In genomic region chr20:45934587-45935415, GRCh38 we compare ENCODE assay signal across 8 cellular contexts. TPM values are rescaled to one million over a fixed set of nuclear protein-coding genes. Genes with fewer than 3 reads are reported as not detected.
A peak's percentile ranks its signal among the peaks of the same experiment; 100 is the strongest.
DNase-seq lines count a peak whose midpoint lies in the region; ATAC-seq and TF ChIP-seq lines count a peak whose summit lies in the region.

PCIF1 (plus strand) TSS chr20:45934683; CDS start chr20:45939000, 4,317 bp downstream.

- ATAC-seq in GM18909 (IDR thresholded peaks at IDR 0.05; ENCODE audit: poor library complexity, unreplicated experiment) (peak; percentile 78), HG03159 (IDR thresholded peaks at IDR 0.05; ENCODE audit: unreplicated experiment) (peak; percentile 77)

- DNase-seq in AG04450 (ENCODE audit: low read depth, low spot score) (peak; percentile 98), NCI-H2227 (lab: John Stamatoyannopoulos, UW; ENCODE audit: unreplicated experiment) (peak; percentile 99), WERI-Rb-1 (peak; percentile 97), breast epithelium (ENCODE audit: low spot score in 2 of 2) (peak; percentile 97)

- POLR2A ChIA-PET in AG04450 (lab: Yijun Ruan, JAX) = interaction anchor here (0.5 to 5.1 kb wide), 26 partner anchors 9 to 1599 kb away, joined by 3 to 57 read pairs (median 6); partner anchors contain the start of genes DNTTIP1, NEURL2, PLTP and SNX21

- H3K4me1 ChIP-seq in breast epithelium (no peaks in the 10 kb centered on the region), iPS-20b (ENCODE audit: insufficient read depth, low read length) (peaks cover 15% of the 10 kb centered on the region; the same call in 1 of the 2 replicates)

- CTCF ChIA-PET in AG04450 (lab: Charles Lee) = interaction anchor here (0.6 to 2.8 kb wide), 4 partner anchors 12 to 839 kb away, joined by 3 to 19 read pairs (median 8); no protein-coding TSS in a partner anchor

- H3K4me3 ChIP-seq in AG04450 (ENCODE audit: low read depth, low read length) (peak within 1 kb of the TSS; percentile 92), WERI-Rb-1 (ENCODE audit: low read depth, low read length) (peak within 1 kb of the TSS; percentile 97), breast epithelium (peak within 1 kb of the TSS; percentile 81 to 100 (median 98)), iPS-20b (ENCODE audit: low read length) (peak within 1 kb of the TSS; percentile 95), skin epidermis (peak within 1 kb of the TSS; percentile 82 to 98 (median 94))

- H3K27ac ChIP-seq in AG04450 (ENCODE audit: low read depth, low read length) = peak within 1 kb of the TSS; percentile 98
- peak within 1 kb of the TSS; percentile 100 for H3K27ac ChIP-seq in WERI-Rb-1
- peak within 1 kb of the TSS; percentile 100 for H3K27ac ChIP-seq in breast epithelium
- peak within 1 kb of the TSS; percentile 99 for H3K27ac ChIP-seq in iPS-20b (ENCODE audit: low read length)
- peak within 1 kb of the TSS; percentile 95 to 100 (median 100) for H3K27ac ChIP-seq in skin epidermis

- TF ChIP-seq CTCF in AG04450 (IDR thresholded peaks at IDR 0.05; ENCODE audit: low read depth, low read length) (no peak), WERI-Rb-1 (IDR thresholded peaks at IDR 0.05; ENCODE audit: low read depth, low read length) (no peak), breast epithelium (IDR thresholded peaks at IDR 0.05) (peak in 2 of 3 donors; percentile 25 to 30)

- H3K27me3 ChIP-seq in AG04450 (ENCODE audit: control insufficient read depth, insufficient read depth, low read length) (no peaks in the 10 kb centered on the region), WERI-Rb-1 (ENCODE audit: insufficient read depth, low read depth, severe bottlenecking) (no peaks in the 10 kb centered on the region), breast epithelium (no peaks in the 10 kb centered on the region), iPS-20b (ENCODE audit: insufficient read depth, low read length) (no peaks in the 10 kb centered on the region)

- peak; percentile 96 for TF ChIP-seq POLR2A in breast epithelium (IDR thresholded peaks at IDR 0.05)

- peak within 1 kb of the TSS; percentile 99 for H3K9ac ChIP-seq in iPS-20b (ENCODE audit: low read depth, low read length)

- no peaks in the 10 kb centered on the region; the same call in 1 of the 2 replicates for H3K9me3 ChIP-seq in AG04450 (ENCODE audit: control insufficient read depth, insufficient read depth, low read length)
- no peaks in the 10 kb centered on the region for H3K9me3 ChIP-seq in WERI-Rb-1 (ENCODE audit: severe bottlenecking)
- H3K9me3 ChIP-seq in breast epithelium = no peaks in the 10 kb centered on the region
- H3K9me3 ChIP-seq in iPS-20b (ENCODE audit: insufficient read depth, low read depth, low read length) = no peaks in the 10 kb centered on the region

- intact Hi-C loops in breast epithelium (cut with DNase I; ENCODE audit: low total_unique reads) = loop anchor here (5.0 kb wide), 1 partner anchor 242 kb away; no protein-coding TSS in a partner anchor

- H3K36me3 ChIP-seq in WERI-Rb-1 = peaks cover 38% of the 10 kb centered on the region
- peaks cover 10% of the 10 kb centered on the region for H3K36me3 ChIP-seq in breast epithelium
- H3K36me3 ChIP-seq in iPS-20b (ENCODE audit: insufficient read depth, low read depth, low read length) = peaks cover 26% of the 10 kb centered on the region

RNA-seq across cellular contexts. Expression of gene PCIF1, which starts in this region (rescaled TPM):
- 11.5 and 14.6 TPM in 2 replicates for polyA plus RNA-seq in AG04450 (2011; rRNA removed)
- 19.7 and 24.9 TPM in 2 replicates for polyA minus RNA-seq in AG04450 (2011; rRNA and poly(A)+ RNA removed)
- total RNA-seq in breast epithelium = 10 to 100 TPM; 28.2 to 40.2 (median 30.8) TPM

Comparison
In these comparisons a context has a peak if more than half of its experiments do, and no peak if none do; other contexts are left out.
1. Peak in every context shown above with its lines: DNase-seq, ATAC-seq, H3K4me3 ChIP-seq and H3K27ac ChIP-seq.
2. CTCF ChIP-seq: peak in breast epithelium (2 of 3); none in AG04450 (single experiment) and WERI-Rb-1 (single experiment).